In the genomic region with DNA sequence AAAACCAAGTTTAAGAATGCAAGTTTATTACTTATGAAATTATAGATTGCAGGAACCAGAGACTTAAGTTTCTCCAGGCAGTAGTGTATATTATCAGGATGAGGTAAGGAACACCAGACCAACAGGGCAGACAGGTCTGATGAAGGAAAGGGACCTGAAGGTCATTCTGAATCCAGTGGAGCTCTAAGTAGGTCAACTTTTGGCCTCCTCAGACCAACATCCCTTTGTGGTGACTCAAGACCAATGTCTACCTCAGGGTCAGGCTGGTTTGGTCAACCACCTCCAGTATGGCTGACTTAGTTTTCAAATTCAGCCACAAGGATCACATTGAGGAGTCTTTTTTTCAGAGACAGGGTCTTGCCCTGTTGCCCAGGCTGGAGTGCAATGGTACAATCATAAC, we compare ENCODE assay signal across 24 cellular contexts. TPM values are rescaled to one million over a fixed set of nuclear protein-coding genes. Genes with fewer than 3 reads are reported as not detected.
"Had no signal": no experiment of that assay in that cellular context is flagged by ENCODE, and none has a peak within 500 bp of the region (broad histone marks: within the 10 kb centered on the region; RNA-seq: fewer than 3 reads in every experiment).

No MANE protein-coding gene starts in this region.

- FAIRE-seq: astrocyte had no signal

- DNase-seq: activated B cell treated with CpG ODN at 0.5 μM for 24 hours; activated CD4-positive, alpha-beta T cell treated with anti-CD3 and anti-CD28 coated beads for 1 hour; activated CD4-positive, alpha-beta T cell treated with anti-CD3 and anti-CD28 coated beads, Interleukin-2, amount 10 ng/mL, durations not matched to agents 24 days and 14 days; activated CD4-positive, alpha-beta T cell treated with anti-CD3 and anti-CD28 coated beads, Interleukin-2, amount 50 U/mL, for 48 hours; activated CD8-positive, alpha-beta memory T cell treated with anti-CD3 and anti-CD28 coated beads for 24 hours; activated gamma-delta T cell; activated naive CD4-positive, alpha-beta T cell treated with anti-CD3 and anti-CD28 coated beads for 36 hours; activated T-cell treated with anti-CD3 and anti-CD28 coated beads, Interleukin-2, amount 50 U/mL, for 4 hours; amygdala; KG1; MG63; NCI-H1105; NCI-H1436; NCI-H1694 treated with DMSO at 0.1 percent for 48 hours; NCI-H2081; NCI-H510A treated with DMSO at 0.1 percent for 48 hours; NCI-H69; Right ventricle myocardium superior; RPMI8226; SJCRH30; SK-N-SH; SW 1271 had no signal

- ATAC-seq: activated T-cell treated with anti-CD3 and anti-CD28 coated beads, Interleukin-2, amount 50 U/mL, for 4 hours; activated T-helper 17 cell treated with anti-CD3 and anti-CD28 coated beads, Interleukin-2, amount 50 U/mL, for 72 hours had no signal

RNA-seq across cellular contexts. Expression of a gene that starts 38.7 kb away (rescaled TPM):
- total RNA-seq: activated B cell treated with CpG ODN at 0.5 μM for 24 hours; activated CD4-positive, alpha-beta T cell treated with anti-CD3 and anti-CD28 coated beads, Interleukin-2, amount 10 ng/mL, durations not matched to agents 24 days and 14 days had no signal
